In genomic region chr9:133402689-133403088, GRCh38 we compare ENCODE assay signal across 1 cellular context.
TF ChIP-seq lines count a peak whose summit lies in the region.

No MANE protein-coding gene starts in this region.

TF ChIP-seq in K562, 482 proteins besides CTCF, POLR2A, EP300 and RAD21:
- TF ChIP-seq FOS (IDR thresholded peaks at IDR 0.05; ENCODE audit: extremely low read depth, insufficient read length) (no peak), ZNF263 (CRISPR knock-in tag; IDR thresholded peaks at IDR 0.05; ENCODE audit: borderline replicate concordance) (peak; percentile 53; the same call in 1 of the 2 replicates), POLR2G (IDR thresholded peaks at IDR 0.05; ENCODE audit: low read depth, low read length) (peak; percentile 50; the same call in 1 of the 2 replicates)
TF ChIP-seq in K562: peak in this region for 2.
